In genomic region chr10:118732253-118733194, GRCh38 we compare ENCODE assay signal across 8 cellular contexts. TPM values are rescaled to one million over a fixed set of nuclear protein-coding genes. Genes with fewer than 3 reads are reported as not detected.
DNase-seq lines count a peak whose midpoint lies in the region; ATAC-seq and TF ChIP-seq lines count a peak whose summit lies in the region.

No MANE protein-coding gene starts in this region.

- POLR2A ChIA-PET in activated B cell treated with CpG ODN at 0.5 μM for 24 hours (lab: Charles Lee) (no interaction called here), PC-3 (lab: Charles Lee; ENCODE audit: unreplicated experiment) (no interaction called here)

- peaks cover 31% of the 10 kb centered on the region for H4K20me1 ChIP-seq in PC-3 (ENCODE audit: low read length)

- no peaks in the 10 kb centered on the region for H3K9me2 ChIP-seq in PC-3 (replicated peaks; ENCODE audit: low read length)

- H3K36me3 Mint-ChIP-seq in activated B cell treated with CpG ODN at 0.5 μM for 24 hours (ENCODE audit: low read depth) = peaks cover 3% of the 10 kb centered on the region
- H3K36me3 Mint-ChIP-seq in natural killer cell = no peaks in the 10 kb centered on the region

- H3K4me1 ChIP-seq in PC-3 (ENCODE audit: insufficient read depth, low read length) (peaks cover 13% of the 10 kb centered on the region), gastroesophageal sphincter (peaks cover 16 to 80% (median 32%) of the 10 kb centered on the region in 3 donors)

- intact Hi-C loops in activated B cell treated with CpG ODN at 0.5 μM for 24 hours (cut with micrococcal nuclease) (no loop called here), natural killer cell (cut with micrococcal nuclease) (no loop called here), PC-3 (cut with micrococcal nuclease) (no loop called here)

- H3K27me3 ChIP-seq in PC-3 (ENCODE audit: low read length) (no peaks in the 10 kb centered on the region), gastroesophageal sphincter (no peaks in the 10 kb centered on the region)

- H3K4me3 ChIP-seq in PC-3 (ENCODE audit: low read length) = no peak overlapping the region
- H3K4me3 ChIP-seq in gastroesophageal sphincter = no peak overlapping the region

- no peak for DNase-seq in activated B cell treated with CpG ODN at 0.5 μM for 24 hours
- no peak for DNase-seq in natural killer cell
- DNase-seq in PC-3 = no peak
- no peak for DNase-seq in germinal center (ENCODE audit: low spot score)
- DNase-seq in NOMO-1 (lab: John Stamatoyannopoulos, UW; ENCODE audit: unreplicated experiment in 2 of 2) = no peak

- no peak overlapping the region for H3K4me2 ChIP-seq in PC-3 (ENCODE audit: low read length)

- H3K4me3 Mint-ChIP-seq in activated B cell treated with CpG ODN at 0.5 μM for 24 hours = no peak overlapping the region
- H3K4me3 Mint-ChIP-seq in natural killer cell = peak overlapping the region; percentile 60

- H2AFZ ChIP-seq in PC-3 (ENCODE audit: low read length) = no peak overlapping the region

- 81 to 82% methylated on average over 9 to 10 of the region's 12 CpGs for WGBS in gastroesophageal sphincter (ENCODE audit: low coverage in 1 of 2), 2 donors

- no peaks in the 10 kb centered on the region; the same call in 1 of the 2 replicates for H3K36me3 ChIP-seq in PC-3 (ENCODE audit: low read depth, low read length)
- no peaks in the 10 kb centered on the region for H3K36me3 ChIP-seq in gastroesophageal sphincter

- TF ChIP-seq CTCF in activated B cell treated with CpG ODN at 0.5 μM for 24 hours (IDR thresholded peaks at IDR 0.05) (no peak), natural killer cell (IDR thresholded peaks at IDR 0.05) (no peak), PC-3 (conservative IDR thresholded peaks at IDR 0.05; ENCODE audit: low read depth, low read length) (no peak), gastroesophageal sphincter (IDR thresholded peaks at IDR 0.05) (no peak)

- H3K27ac Mint-ChIP-seq in activated B cell treated with CpG ODN at 0.5 μM for 24 hours = peak overlapping the region; percentile 46
- peak overlapping the region; percentile 84 to 91 for H3K27ac Mint-ChIP-seq in natural killer cell

- H3K9me3 Mint-ChIP-seq in activated B cell treated with CpG ODN at 0.5 μM for 24 hours = no peaks in the 10 kb centered on the region
- H3K9me3 Mint-ChIP-seq in natural killer cell = no peaks in the 10 kb centered on the region

- H3K9ac ChIP-seq in PC-3 (ENCODE audit: low read length) = no peak overlapping the region

- H3F3A ChIP-seq in PC-3 (ENCODE audit: low read length, unreplicated experiment) = no peaks in the 10 kb centered on the region

- peaks cover 77% of the 10 kb centered on the region for H3K79me2 ChIP-seq in PC-3 (ENCODE audit: low read length)

- CTCF ChIA-PET in activated B cell treated with CpG ODN at 0.5 μM for 24 hours (lab: Charles Lee) (interaction anchor here (1.7 to 1.9 kb wide), 2 partner anchors 11 to 13 kb away, joined by 4 read pairs; no protein-coding TSS in a partner anchor), PC-3 (lab: Charles Lee) (no interaction called here)

- no peak overlapping the region for H3K27ac ChIP-seq in PC-3 (ENCODE audit: low read length)
- H3K27ac ChIP-seq in gastroesophageal sphincter = no peak overlapping the region

- ATAC-seq in GM18870 (IDR thresholded peaks at IDR 0.05; ENCODE audit: unreplicated experiment) (peak; percentile 65), HG02610 (IDR thresholded peaks at IDR 0.05; ENCODE audit: unreplicated experiment) (peak; percentile 66), activated B cell treated with CpG ODN at 0.5 μM for 24 hours (ENCODE audit: low read depth) (no peak), natural killer cell (peak in 1 of 3 donors; percentile 50), PC-3 (no peak), gastroesophageal sphincter (no peak)

- H3K27me3 Mint-ChIP-seq in activated B cell treated with CpG ODN at 0.5 μM for 24 hours = no peaks in the 10 kb centered on the region
- H3K27me3 Mint-ChIP-seq in natural killer cell (ENCODE audit: low read depth in 2 of 2) = no peaks in the 10 kb centered on the region

- peaks cover 67% of the 10 kb centered on the region for H3K4me1 Mint-ChIP-seq in activated B cell treated with CpG ODN at 0.5 μM for 24 hours
- H3K4me1 Mint-ChIP-seq in natural killer cell = peaks cover 65 to 67% of the 10 kb centered on the region in 2 donors

- no peak for TF ChIP-seq POLR2A in gastroesophageal sphincter (IDR thresholded peaks at IDR 0.05)

- BruUV-seq in PC-3 (replicated peaks; lab: Mats Ljungman, UMichigan) = no TSS peak

- no peak for TF ChIP-seq EP300 in gastroesophageal sphincter (IDR thresholded peaks at IDR 0.05)

- H3K9me3 ChIP-seq in PC-3 (ENCODE audit: low read length) = no peaks in the 10 kb centered on the region
- no peaks in the 10 kb centered on the region for H3K9me3 ChIP-seq in gastroesophageal sphincter

RNA-seq across cellular contexts. Expression of gene CACUL1, which starts 22.2 kb away (rescaled TPM):
- 19.8 and 27.1 TPM in 2 replicates for total RNA-seq in activated B cell treated with CpG ODN at 0.5 μM for 24 hours
- total RNA-seq in natural killer cell = 10 to 100 TPM; 45.4 to 65.9 (median 47.6) TPM
- 27.6 and 39.7 TPM in 2 replicates for total RNA-seq in PC-3 (2014; rRNA removed)
- 10 to 100 TPM; 35.7 to 67.2 (median 45.6) TPM for total RNA-seq in gastroesophageal sphincter

Comparison
In these comparisons a context has a peak if more than half of its experiments do, and no peak if none do; other contexts are left out.
1. ATAC-seq: peak in GM18870 (single experiment) and HG02610 (single experiment); none in activated B cell treated with CpG ODN at 0.5 μM for 24 hours (single experiment), PC-3 (single experiment) and gastroesophageal sphincter (single experiment).